In the genomic region with DNA sequence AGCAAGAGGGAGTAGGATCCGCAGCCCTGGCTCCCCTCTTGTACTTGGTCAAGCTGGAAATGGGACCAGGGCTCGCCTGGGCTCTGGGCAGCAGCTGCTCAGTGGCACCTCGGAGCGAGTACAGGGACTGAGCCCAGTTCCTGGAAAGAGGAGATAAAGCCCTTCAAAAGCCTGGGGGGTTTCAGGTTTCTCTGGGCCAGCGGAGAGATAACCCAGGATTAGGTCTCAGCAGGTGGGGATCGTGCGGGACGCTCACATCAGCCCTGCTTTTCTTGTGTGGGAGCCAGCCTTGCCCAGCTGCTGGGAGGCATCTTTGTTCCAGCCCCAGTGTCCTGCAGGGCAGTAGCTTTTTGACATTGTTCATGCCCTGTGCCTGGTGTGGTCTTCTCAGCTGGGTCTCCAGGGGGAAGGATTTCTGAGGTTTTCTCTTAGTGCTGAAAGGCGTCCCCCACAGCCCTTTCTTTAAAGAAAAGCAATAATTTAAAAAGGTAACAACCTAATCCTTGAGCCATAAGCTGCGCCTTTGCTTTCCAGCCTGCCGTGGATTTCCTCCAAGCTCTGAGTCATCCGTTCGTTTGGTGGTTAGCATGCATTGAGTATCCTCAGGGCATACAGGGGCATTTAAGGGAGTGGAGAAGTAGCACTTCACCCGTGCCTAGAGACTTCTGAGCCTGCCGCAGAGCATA, we compare ENCODE assay signal across 9 cellular contexts. TPM values are rescaled to one million over a fixed set of nuclear protein-coding genes. Genes with fewer than 3 reads are reported as not detected.
DNase-seq lines count a peak whose midpoint lies in the region; ATAC-seq lines count a peak whose summit lies in the region.
"Had no signal": no experiment of that assay in that cellular context is flagged by ENCODE, and none has a peak within 500 bp of the region (broad histone marks: within the 10 kb centered on the region; RNA-seq: fewer than 3 reads in every experiment).

No MANE protein-coding gene starts in this region.

- H3K36me3 Mint-ChIP-seq in activated CD4-positive, alpha-beta memory T cell treated with anti-CD3 and anti-CD28 coated beads for 36 hours: no peaks in the 10 kb centered on the region
- H3K36me3 Mint-ChIP-seq in activated CD4-positive, alpha-beta memory T cell treated with anti-CD3 and anti-CD28 coated beads, Interleukin-2, amount 10 ng/mL, durations not matched to agents 7 days and 5 days (ENCODE audit: low read depth): no peaks in the 10 kb centered on the region
- H3K36me3 Mint-ChIP-seq in immature natural killer cell: no peaks in the 10 kb centered on the region

- peaks cover 5% of the 10 kb centered on the region for H3K4me1 Mint-ChIP-seq in activated CD4-positive, alpha-beta memory T cell treated with anti-CD3 and anti-CD28 coated beads for 36 hours (ENCODE audit: low read depth)
- H3K4me1 Mint-ChIP-seq in activated CD4-positive, alpha-beta memory T cell treated with anti-CD3 and anti-CD28 coated beads, Interleukin-2, amount 10 ng/mL, durations not matched to agents 7 days and 5 days: no peaks in the 10 kb centered on the region
- H3K4me1 Mint-ChIP-seq in immature natural killer cell: no peaks in the 10 kb centered on the region

- no peak overlapping the region for H3K4me3 Mint-ChIP-seq in activated CD4-positive, alpha-beta memory T cell treated with anti-CD3 and anti-CD28 coated beads for 36 hours
- H3K4me3 Mint-ChIP-seq in activated CD4-positive, alpha-beta memory T cell treated with anti-CD3 and anti-CD28 coated beads, Interleukin-2, amount 10 ng/mL, durations not matched to agents 7 days and 5 days: no peak overlapping the region
- H3K4me3 Mint-ChIP-seq in immature natural killer cell: no peak overlapping the region
- H3K4me3 Mint-ChIP-seq: stimulated activated naive CD8-positive, alpha-beta T cell treated with anti-CD3 and anti-CD28 coated beads, Interleukin-15, Interleukin-2, amounts not matched to agents 100 ng/mL and 50 ng/mL, for 24 hours had no signal

- POLR2A ChIA-PET in activated CD4-positive, alpha-beta memory T cell treated with anti-CD3 and anti-CD28 coated beads for 36 hours (lab: Charles Lee): no interaction called here
- POLR2A ChIA-PET in activated CD4-positive, alpha-beta memory T cell treated with anti-CD3 and anti-CD28 coated beads, Interleukin-2, amount 10 ng/mL, durations not matched to agents 7 days and 5 days (lab: Charles Lee): interaction anchor here (0.7 kb wide), 1 partner anchor 28 kb away, joined by 3 read pairs; no protein-coding TSS in a partner anchor

- no peaks in the 10 kb centered on the region for H3K9me3 Mint-ChIP-seq in activated CD4-positive, alpha-beta memory T cell treated with anti-CD3 and anti-CD28 coated beads for 36 hours
- H3K9me3 Mint-ChIP-seq in activated CD4-positive, alpha-beta memory T cell treated with anti-CD3 and anti-CD28 coated beads, Interleukin-2, amount 10 ng/mL, durations not matched to agents 7 days and 5 days: no peaks in the 10 kb centered on the region
- H3K9me3 Mint-ChIP-seq in immature natural killer cell: peaks cover 0 to 5% (median 0%) of the 10 kb centered on the region in 6 donors
- H3K9me3 Mint-ChIP-seq: stimulated activated naive CD8-positive, alpha-beta T cell treated with anti-CD3 and anti-CD28 coated beads, Interleukin-15, Interleukin-2, amounts not matched to agents 100 ng/mL and 50 ng/mL, for 24 hours had no signal

- intact Hi-C loops in activated CD4-positive, alpha-beta memory T cell treated with anti-CD3 and anti-CD28 coated beads for 36 hours (cut with micrococcal nuclease): no loop called here

- CTCF ChIA-PET in activated CD4-positive, alpha-beta memory T cell treated with anti-CD3 and anti-CD28 coated beads for 36 hours (lab: Charles Lee): no interaction called here
- CTCF ChIA-PET in activated CD4-positive, alpha-beta memory T cell treated with anti-CD3 and anti-CD28 coated beads, Interleukin-2, amount 10 ng/mL, durations not matched to agents 7 days and 5 days (lab: Charles Lee): no interaction called here

- H3K27ac Mint-ChIP-seq in activated CD4-positive, alpha-beta memory T cell treated with anti-CD3 and anti-CD28 coated beads for 36 hours: no peak overlapping the region
- H3K27ac Mint-ChIP-seq in activated CD4-positive, alpha-beta memory T cell treated with anti-CD3 and anti-CD28 coated beads, Interleukin-2, amount 10 ng/mL, durations not matched to agents 7 days and 5 days: no peak overlapping the region
- no peak overlapping the region for H3K27ac Mint-ChIP-seq in immature natural killer cell
- H3K27ac Mint-ChIP-seq: stimulated activated naive CD8-positive, alpha-beta T cell treated with anti-CD3 and anti-CD28 coated beads, Interleukin-15, Interleukin-2, amounts not matched to agents 100 ng/mL and 50 ng/mL, for 24 hours had no signal

- peak; percentile 9 for DNase-seq in activated CD4-positive, alpha-beta memory T cell treated with anti-CD3 and anti-CD28 coated beads for 36 hours
- no peak for DNase-seq in activated CD4-positive, alpha-beta memory T cell treated with anti-CD3 and anti-CD28 coated beads, Interleukin-2, amount 10 ng/mL, durations not matched to agents 7 days and 5 days
- DNase-seq in SHP77 treated with DMSO at 0.1 percent for 48 hours (lab: John Stamatoyannopoulos, UW): peak; percentile 56
- DNase-seq in fibroblast of the conjunctiva (ENCODE audit: low read depth): peak; percentile 84
- DNase-seq in non-pigmented ciliary epithelial cell (ENCODE audit: low read depth): peak; percentile 73
- no peak for DNase-seq in stimulated activated CD8-positive, alpha-beta memory T cell treated with anti-CD3 and anti-CD28 coated beads, Interleukin-4, amount 100 ng/mL, for 48 hours
- no peak for DNase-seq in immature natural killer cell

- H3K27me3 Mint-ChIP-seq in activated CD4-positive, alpha-beta memory T cell treated with anti-CD3 and anti-CD28 coated beads for 36 hours: peaks cover 75% of the 10 kb centered on the region
- H3K27me3 Mint-ChIP-seq in activated CD4-positive, alpha-beta memory T cell treated with anti-CD3 and anti-CD28 coated beads, Interleukin-2, amount 10 ng/mL, durations not matched to agents 7 days and 5 days: peaks cover 67% of the 10 kb centered on the region
- H3K27me3 Mint-ChIP-seq in immature natural killer cell (ENCODE audit: low read depth in 3 of 3): peaks cover 3 to 16% (median 4%) of the 10 kb centered on the region in 3 donors

- ATAC-seq in HG02981 (IDR thresholded peaks at IDR 0.05; ENCODE audit: unreplicated experiment): no peak

RNA-seq across cellular contexts. Expression of gene TNC, which starts 0.7 kb away (rescaled TPM):
- 1 to 10 TPM in 1 of 2 experiments, under 1 TPM in 1; 0.52 to 1.2 TPM for total RNA-seq in activated CD4-positive, alpha-beta memory T cell treated with anti-CD3 and anti-CD28 coated beads for 36 hours
- total RNA-seq in activated CD4-positive, alpha-beta memory T cell treated with anti-CD3 and anti-CD28 coated beads, Interleukin-2, amount 10 ng/mL, durations not matched to agents 7 days and 5 days: under 1 TPM in 1 of 2 experiments, not detected in 1; 0.03 TPM
- not detected for polyA plus RNA-seq in immature natural killer cell

Comparison
In these comparisons a context has a peak if more than half of its experiments do, and no peak if none do; other contexts are left out.
1. DNase-seq: peak in activated CD4-positive, alpha-beta memory T cell treated with anti-CD3 and anti-CD28 coated beads for 36 hours (single experiment), SHP77 treated with DMSO at 0.1 percent for 48 hours (single experiment), fibroblast of the conjunctiva (single experiment) and non-pigmented ciliary epithelial cell (single experiment); none in activated CD4-positive, alpha-beta memory T cell treated with anti-CD3 and anti-CD28 coated beads, Interleukin-2, amount 10 ng/mL, durations not matched to agents 7 days and 5 days (single experiment), stimulated activated CD8-positive, alpha-beta memory T cell treated with anti-CD3 and anti-CD28 coated beads, Interleukin-4, amount 100 ng/mL, for 48 hours (single experiment) and immature natural killer cell (0 of 3).